Comparison of ENCODE assay signal across 34 cellular contexts in the genomic region with DNA sequence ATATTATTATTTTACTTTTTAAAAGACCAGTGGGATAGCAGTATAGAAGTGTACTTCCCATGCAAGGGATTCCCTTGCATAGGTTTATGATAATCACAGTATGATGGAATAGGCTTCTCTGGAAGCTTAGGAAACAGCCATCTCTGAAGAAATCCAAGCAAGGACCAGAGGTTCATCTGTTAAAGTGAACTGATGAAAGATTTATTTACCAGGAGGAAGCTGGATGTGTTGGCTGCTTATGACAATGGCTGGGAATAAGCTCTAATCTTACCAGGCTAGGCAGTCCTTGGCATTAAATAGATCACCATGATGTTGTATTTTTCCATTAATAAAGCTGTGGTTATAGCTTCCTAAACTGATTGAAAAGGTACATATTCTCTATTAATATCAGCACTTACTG. TPM values are rescaled to one million over a fixed set of nuclear protein-coding genes. Genes with fewer than 3 reads are reported as not detected.
"Had no signal": no experiment of that assay in that cellular context is flagged by ENCODE, and none has a peak within 500 bp of the region (broad histone marks: within the 10 kb centered on the region; RNA-seq: fewer than 3 reads in every experiment).

No MANE protein-coding gene starts in this region.

- H3K4me3 ChIP-seq: neural progenitor cell, ovary, psoas muscle, skin epidermis, smooth muscle cell, spleen, suprapubic skin, testis, tibial artery, upper lobe of left lung, vagina had no signal

- H3K4me1 ChIP-seq: neural progenitor cell, parathyroid adenoma, psoas muscle, spleen, suprapubic skin, testis, tibial artery, upper lobe of left lung, vagina had no signal

- H3K9me3 ChIP-seq: ovary, psoas muscle, spleen, suprapubic skin, testis, tibial artery, upper lobe of left lung, vagina had no signal

- H3K27me3 ChIP-seq: neural progenitor cell, ovary, spleen, suprapubic skin, testis, tibial artery, upper lobe of left lung, vagina had no signal

- H3K27ac ChIP-seq: neural progenitor cell, ovary, parathyroid adenoma, psoas muscle, skin epidermis, spleen, suprapubic skin, testis, tibial artery, upper lobe of left lung, vagina had no signal

- FAIRE-seq: urothelium cell line had no signal

- H3K4me2 ChIP-seq: neural progenitor cell, smooth muscle cell had no signal

- ATAC-seq: natural killer cell; psoas muscle; right cardiac atrium; sciatic nerve; stimulated activated memory B cell treated with anti-CD40 and anti-IgM and Interleukin-4, amounts not matched to agents 10 μg/mL and 1 μg/mL and 100 μg/mL, for 72 hours; stimulated activated naive CD8-positive, alpha-beta T cell treated with anti-CD3 and anti-CD28 coated beads, Interleukin-15, amount 100 ng/mL, for 72 hours; stimulated activated naive CD8-positive, alpha-beta T cell treated with anti-CD3 and anti-CD28 coated beads, Interleukin-15, Interleukin-2, amounts not matched to agents 100 U/mL and 50 U/mL, for 24 hours had no signal

- H3K36me3 ChIP-seq: neural progenitor cell, ovary had no signal

- H3K79me2 ChIP-seq: parathyroid adenoma had no signal

- DNase-seq: natural killer cell; occipital lobe; ovary; posterior cingulate gyrus; psoas muscle; right cardiac atrium; spleen; stimulated activated CD4-positive, alpha-beta T cell treated with anti-CD3 and anti-CD28 coated beads, Interleukin-12 subunit alpha, Interleukin-12 subunit beta, amount 100 ng/mL, for 4 hours; stimulated activated CD4-positive, alpha-beta T cell treated with anti-CD3 and anti-CD28 coated beads, Interleukin-1b, Interleukin-23, amount 100 ng/mL, for 48 hours; stimulated activated CD4-positive, alpha-beta T cell treated with anti-CD3 and anti-CD28 coated beads, Interleukin-4, amount 100 ng/mL, for 1 hour; stimulated activated CD4-positive, alpha-beta T cell treated with anti-CD3 and anti-CD28 coated beads, Interleukin-4, amount 100 ng/mL, for 4 hours; stimulated activated CD8-positive, alpha-beta memory T cell treated with anti-CD3 and anti-CD28 coated beads, Interleukin-4, amount 100 ng/mL, for 48 hours; stimulated activated naive CD4-positive, alpha-beta T cell; stimulated activated naive CD8-positive, alpha-beta T cell treated with anti-CD3 and anti-CD28 coated beads, Interleukin-15, amount 100 ng/mL, for 72 hours; stimulated activated naive CD8-positive, alpha-beta T cell treated with anti-CD3 and anti-CD28 coated beads, Interleukin-15, Interleukin-2, amounts not matched to agents 100 U/mL and 50 U/mL, for 24 hours; substantia nigra; testis; tibial artery; trophoblast cell; upper lobe of left lung had no signal

- H2AFZ ChIP-seq: neural progenitor cell, parathyroid adenoma had no signal

- H3K9ac ChIP-seq: neural progenitor cell, parathyroid adenoma had no signal

RNA-seq across cellular contexts. Expression of gene PDE6C, which starts 58.0 kb away (rescaled TPM):
- total RNA-seq: natural killer cell, occipital lobe, osteoblast, ovary, progenitor cell of endocrine pancreas, psoas muscle, renal cortical epithelial cell, right cardiac atrium, sciatic nerve, smooth muscle cell, spleen, suprapubic skin, testis, upper lobe of left lung, ureter, vagina had no signal
- polyA plus RNA-seq: neural cell, psoas muscle, right cardiac atrium, smooth muscle cell, spleen had no signal
